15 cellular contexts compared by ENCODE assay signal in genomic region chr15:94793641-94794040, GRCh38.
DNase-seq lines count a peak whose midpoint lies in the region; ATAC-seq, FAIRE-seq and TF ChIP-seq lines count a peak whose summit lies in the region.
"Had no signal": no experiment of that assay in that cellular context is flagged by ENCODE, and none has a peak within 500 bp of the region (broad histone marks: within the 10 kb centered on the region; RNA-seq: fewer than 3 reads in every experiment).

No MANE protein-coding gene starts in this region.

- H3K4me3 ChIP-seq in BE2C (ENCODE audit: low read depth, low read length): no peak overlapping the region
- no peak overlapping the region for H3K4me3 ChIP-seq in PC-9
- H3K4me3 ChIP-seq: lung had no signal

- DNase-seq in BE2C (peak; percentile 53), HTR-8/SVneo (ENCODE audit: insufficient read length, low spot score) (no peak), astrocyte of the hippocampus (ENCODE audit: low read depth, low spot score) (peak; percentile 23), islet precursor cell (peak; percentile 81), PC-9 (no peak)
- DNase-seq in activated naive CD4-positive, alpha-beta T cell treated with anti-CD3 and anti-CD28 coated beads, Interleukin-2, amount 50 U/mL, for 16 hours: no peak
- no peak for DNase-seq in activated CD4-positive, alpha-beta T cell treated with anti-CD3 and anti-CD28 coated beads for 48 hours
- DNase-seq: activated CD4-positive, alpha-beta T cell treated with anti-CD3 and anti-CD28 coated beads for 36 hours; activated naive CD4-positive, alpha-beta T cell treated with anti-CD3 and anti-CD28 coated beads for 36 hours; Karpas-422; NCI-H187; NCI-H82; RPMI8226 had no signal

- no peaks in the 10 kb centered on the region for H3K9me2 ChIP-seq in PC-9 (ENCODE audit: insufficient read depth)

- H3K36me3 ChIP-seq in BE2C (no peaks in the 10 kb centered on the region), PC-9 (ENCODE audit: low read depth) (no peaks in the 10 kb centered on the region)

- TF ChIP-seq CTCF in BE2C (IDR thresholded peaks at IDR 0.05; ENCODE audit: low read depth, low read length): no peak
- no peak for TF ChIP-seq CTCF in PC-9 (conservative IDR thresholded peaks at IDR 0.05)

- H3K4me2 ChIP-seq in PC-9: no peak overlapping the region

- H3K27me3 ChIP-seq in BE2C (no peaks in the 10 kb centered on the region), PC-9 (ENCODE audit: insufficient read depth, low read depth) (no peaks in the 10 kb centered on the region)

- no TSS peak for BruUV-seq in PC-9 (replicated peaks; lab: Mats Ljungman, UMichigan)

- no peak overlapping the region for H3K27ac ChIP-seq in PC-9

- no peaks in the 10 kb centered on the region for H3K9me3 ChIP-seq in BE2C
- no peaks in the 10 kb centered on the region for H3K9me3 ChIP-seq in PC-9 (ENCODE audit: insufficient read depth, low read depth)

- POLR2A ChIA-PET in PC-9 (lab: Charles Lee; ENCODE audit: unreplicated experiment): no interaction called here

- intact Hi-C loops in PC-9 (cut with micrococcal nuclease; ENCODE audit: unreplicated experiment): no loop called here

- H3K4me1 ChIP-seq in BE2C: peaks cover 16% of the 10 kb centered on the region
- no peaks in the 10 kb centered on the region for H3K4me1 ChIP-seq in PC-9 (replicated peaks; ENCODE audit: insufficient read depth)

- no peaks in the 10 kb centered on the region for H3F3A ChIP-seq in PC-9 (ENCODE audit: insufficient read depth, low read depth)

- ATAC-seq in GM21825 (IDR thresholded peaks at IDR 0.05; ENCODE audit: unreplicated experiment): no peak
- ATAC-seq: activated CD4-positive, alpha-beta T cell treated with anti-CD3 and anti-CD28 coated beads for 36 hours had no signal

- peak; percentile 67 for FAIRE-seq in HTR-8/SVneo (lab: Jason Lieb, UNC)

- CTCF ChIA-PET in PC-9 (lab: Charles Lee): no interaction called here

- no peaks in the 10 kb centered on the region for H3K79me2 ChIP-seq in PC-9 (ENCODE audit: low read depth)

- no peaks in the 10 kb centered on the region for H4K20me1 ChIP-seq in PC-9 (ENCODE audit: insufficient read depth)

- H2AFZ ChIP-seq in PC-9: no peak overlapping the region

Comparison
In these comparisons a context has a peak if more than half of its experiments do, and no peak if none do; other contexts are left out.
1. DNase-seq: peak in BE2C (single experiment), astrocyte of the hippocampus (single experiment) and islet precursor cell (single experiment); none in HTR-8/SVneo (single experiment), activated naive CD4-positive, alpha-beta T cell treated with anti-CD3 and anti-CD28 coated beads, Interleukin-2, amount 50 U/mL, for 16 hours (single experiment), PC-9 (0 of 2) and activated CD4-positive, alpha-beta T cell treated with anti-CD3 and anti-CD28 coated beads for 48 hours (single experiment).